In the genomic region with DNA sequence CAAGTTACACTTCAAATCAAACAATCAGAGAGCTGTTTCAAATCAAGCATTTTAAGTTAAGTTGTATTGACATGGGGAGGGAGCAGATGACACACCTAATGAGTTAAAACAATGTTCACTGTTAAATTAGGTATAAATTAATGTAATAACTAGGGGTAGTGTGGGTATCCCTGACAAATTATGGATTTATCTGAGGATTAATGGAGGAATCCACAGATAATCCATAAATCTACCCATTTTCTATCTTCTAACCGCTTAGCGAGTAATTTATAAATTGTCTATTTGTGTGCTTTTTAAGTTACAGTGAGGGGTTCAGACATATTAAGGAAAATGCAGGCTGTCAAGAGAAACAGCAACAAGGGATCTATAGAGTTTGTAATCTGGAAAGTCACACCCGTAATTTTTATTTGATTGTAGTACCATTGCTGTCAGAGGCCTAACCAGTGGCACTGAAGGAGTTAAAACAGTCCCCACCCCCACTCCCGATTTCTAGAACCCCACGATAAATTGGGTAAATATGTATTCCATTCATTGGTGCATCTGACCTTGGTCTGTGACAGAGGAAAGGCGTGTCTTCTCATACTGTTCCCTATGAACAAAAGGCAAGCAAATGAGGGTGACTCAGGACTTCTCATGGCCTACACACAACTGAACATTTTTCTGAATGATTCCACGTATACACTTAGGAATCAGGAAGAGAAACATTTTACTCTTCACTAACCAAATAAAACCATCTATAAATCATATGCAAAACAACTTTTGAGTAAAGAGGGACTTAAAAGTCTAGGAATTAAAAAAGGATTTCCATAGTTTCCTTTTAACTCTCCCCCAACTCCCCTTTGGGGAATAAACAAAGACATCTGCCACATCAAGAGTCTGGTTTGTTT, we compare ENCODE assay signal across 8 cellular contexts. TPM values are rescaled to one million over a fixed set of nuclear protein-coding genes. Genes with fewer than 3 reads are reported as not detected.
A peak's percentile ranks its signal among the peaks of the same experiment; 100 is the strongest.
DNase-seq lines count a peak whose midpoint lies in the region; ATAC-seq and TF ChIP-seq lines count a peak whose summit lies in the region.

No MANE protein-coding gene starts in this region.

- CTCF ChIA-PET in activated CD4-positive, alpha-beta memory T cell treated with anti-CD3 and anti-CD28 coated beads, Interleukin-2, amount 10 ng/mL, durations not matched to agents 7 days and 5 days (lab: Charles Lee), result interaction anchor here (1.0 to 3.3 kb wide), 3 partner anchors 9 to 481 kb away, joined by 3 to 18 read pairs (median 14); no protein-coding TSS in a partner anchor

- H3K14ac ChIP-seq in trophoblast cell (ENCODE audit: low read length), result no peak overlapping the region

- peak overlapping the region; percentile 43 for H3K4me3 Mint-ChIP-seq in activated CD4-positive, alpha-beta memory T cell treated with anti-CD3 and anti-CD28 coated beads, Interleukin-2, amount 10 ng/mL, durations not matched to agents 7 days and 5 days

- peak; percentile 83 for DNase-seq in AG08395 (ENCODE audit: low spot score)
- DNase-seq in NCI-H446 (lab: John Stamatoyannopoulos, UW), result peak; percentile 35 to 68
- DNase-seq in activated CD4-positive, alpha-beta memory T cell treated with anti-CD3 and anti-CD28 coated beads, Interleukin-2, amount 10 ng/mL, durations not matched to agents 7 days and 5 days, result no peak
- peak; percentile 95 for DNase-seq in fibroblast of the aortic adventitia (ENCODE audit: low read depth)
- peak; percentile 41 to 82 for DNase-seq in trophoblast cell
- no peak for DNase-seq in D341Med (ENCODE audit: low spot score)

- no peak overlapping the region for H3K4me2 ChIP-seq in trophoblast cell (ENCODE audit: low read length)

- TF ChIP-seq CTCF in fibroblast of the aortic adventitia (IDR thresholded peaks at IDR 0.05; ENCODE audit: insufficient read depth, low read length), result no peak

- ATAC-seq in GM18505 (IDR thresholded peaks at IDR 0.05; ENCODE audit: unreplicated experiment) (no peak), GM21390 (IDR thresholded peaks at IDR 0.05; ENCODE audit: unreplicated experiment) (no peak)

- H2BK5ac ChIP-seq in trophoblast cell (ENCODE audit: low read depth, low read length, poor library complexity), result no peak overlapping the region

- H3K27me3 ChIP-seq in trophoblast cell (ENCODE audit: insufficient read depth, low read length), result no peaks in the 10 kb centered on the region

- H3K4ac ChIP-seq in trophoblast cell (ENCODE audit: low read depth, low read length), result no peak overlapping the region

- H3K9me3 Mint-ChIP-seq in activated CD4-positive, alpha-beta memory T cell treated with anti-CD3 and anti-CD28 coated beads, Interleukin-2, amount 10 ng/mL, durations not matched to agents 7 days and 5 days, result no peaks in the 10 kb centered on the region

- H4K91ac ChIP-seq in trophoblast cell (ENCODE audit: low read depth, low read length), result no peak overlapping the region

- TF ChIP-seq POLR2A in GM18505 (IDR thresholded peaks at IDR 0.05; ENCODE audit: borderline replicate concordance, extremely low read depth, insufficient read depth, insufficient read length), result peak; percentile 23

- peaks cover 70% of the 10 kb centered on the region for H3K4me1 Mint-ChIP-seq in activated CD4-positive, alpha-beta memory T cell treated with anti-CD3 and anti-CD28 coated beads, Interleukin-2, amount 10 ng/mL, durations not matched to agents 7 days and 5 days

- no peak overlapping the region for H4K12ac ChIP-seq in trophoblast cell (ENCODE audit: low read depth, low read length)

- no peak overlapping the region for H3K9ac ChIP-seq in trophoblast cell (ENCODE audit: low read length)

- peak overlapping the region; percentile 70 for H3K27ac Mint-ChIP-seq in activated CD4-positive, alpha-beta memory T cell treated with anti-CD3 and anti-CD28 coated beads, Interleukin-2, amount 10 ng/mL, durations not matched to agents 7 days and 5 days

- H4K8ac ChIP-seq in trophoblast cell (ENCODE audit: low read depth, low read length), result no peak overlapping the region

- no peak overlapping the region for H2BK12ac ChIP-seq in trophoblast cell (ENCODE audit: low read length)

- POLR2A ChIA-PET in activated CD4-positive, alpha-beta memory T cell treated with anti-CD3 and anti-CD28 coated beads, Interleukin-2, amount 10 ng/mL, durations not matched to agents 7 days and 5 days (lab: Charles Lee), result interaction anchor here (1.1 to 6.8 kb wide), 8 partner anchors 9 to 481 kb away, joined by 4 to 152 read pairs (median 16); a partner anchor contains a TSS

- no peaks in the 10 kb centered on the region for H3K27me3 Mint-ChIP-seq in activated CD4-positive, alpha-beta memory T cell treated with anti-CD3 and anti-CD28 coated beads, Interleukin-2, amount 10 ng/mL, durations not matched to agents 7 days and 5 days

- no peak overlapping the region for H3K23ac ChIP-seq in trophoblast cell (ENCODE audit: low read length)

- H3K79me1 ChIP-seq in trophoblast cell (ENCODE audit: low read length), result peaks cover 11% of the 10 kb centered on the region

- no CpG with 5 or more reads among the region's 7 CpGs for WGBS in trophoblast cell (ENCODE audit: extremely low coverage, insufficient coverage, insufficient read length)

- no peaks in the 10 kb centered on the region for H3K9me3 ChIP-seq in trophoblast cell (ENCODE audit: insufficient read depth, low read depth, low read length)

- no peak overlapping the region for H2AFZ ChIP-seq in trophoblast cell (ENCODE audit: insufficient read depth, low read length, poor library complexity)

- peaks cover 6 to 7% of the 10 kb centered on the region in 2 experiments for H3K4me1 ChIP-seq in trophoblast cell (ENCODE audit: control insufficient read depth in 1 of 2, insufficient read depth in 2 of 2, low read length in 2 of 2)

- H3K36me3 ChIP-seq in trophoblast cell (ENCODE audit: control insufficient read depth in 1 of 2, insufficient read depth in 2 of 2, low read length in 2 of 2), result peaks cover 9 to 12% of the 10 kb centered on the region in 2 experiments

- H3K4me3 ChIP-seq in fibroblast of the aortic adventitia (ENCODE audit: low read depth, low read length), result peak overlapping the region; percentile 82
- no peak overlapping the region for H3K4me3 ChIP-seq in trophoblast cell (ENCODE audit: low read depth, low read length)

- no peak overlapping the region for H3K18ac ChIP-seq in trophoblast cell (ENCODE audit: low read length)

- no peak overlapping the region for H2BK120ac ChIP-seq in trophoblast cell (ENCODE audit: insufficient read depth, low read length, poor library complexity)

- H3K36me3 Mint-ChIP-seq in activated CD4-positive, alpha-beta memory T cell treated with anti-CD3 and anti-CD28 coated beads, Interleukin-2, amount 10 ng/mL, durations not matched to agents 7 days and 5 days (ENCODE audit: low read depth), result peaks cover 48% of the 10 kb centered on the region

- peaks cover 12% of the 10 kb centered on the region for H3K79me2 ChIP-seq in trophoblast cell (ENCODE audit: control insufficient read depth, insufficient read depth, low read length, poor library complexity)

- H3K27ac ChIP-seq in trophoblast cell (ENCODE audit: low read depth, low read length), result no peak overlapping the region

- no peak overlapping the region for H2AK5ac ChIP-seq in trophoblast cell (ENCODE audit: low read length)

RNA-seq across cellular contexts. Expression of a gene that starts 7.4 kb away (rescaled TPM):
- 100 to 1,000 TPM; 117 to 125 TPM for total RNA-seq in activated CD4-positive, alpha-beta memory T cell treated with anti-CD3 and anti-CD28 coated beads, Interleukin-2, amount 10 ng/mL, durations not matched to agents 7 days and 5 days
- 62.9 and 79.4 TPM in 2 replicates for total RNA-seq in fibroblast of the aortic adventitia (ENCODE audit: low replicate concordance)
- 147 and 150 TPM in 2 replicates for polyA plus RNA-seq in trophoblast cell (2013)

Comparison
In these comparisons a context has a peak if more than half of its experiments do, and no peak if none do; other contexts are left out.
1. DNase-seq: peak in AG08395 (single experiment), NCI-H446 (2 of 2), fibroblast of the aortic adventitia (single experiment) and trophoblast cell (2 of 2); none in activated CD4-positive, alpha-beta memory T cell treated with anti-CD3 and anti-CD28 coated beads, Interleukin-2, amount 10 ng/mL, durations not matched to agents 7 days and 5 days (single experiment) and D341Med (single experiment).